Comparison of ENCODE assay signal across 3 cellular contexts in the genomic region with DNA sequence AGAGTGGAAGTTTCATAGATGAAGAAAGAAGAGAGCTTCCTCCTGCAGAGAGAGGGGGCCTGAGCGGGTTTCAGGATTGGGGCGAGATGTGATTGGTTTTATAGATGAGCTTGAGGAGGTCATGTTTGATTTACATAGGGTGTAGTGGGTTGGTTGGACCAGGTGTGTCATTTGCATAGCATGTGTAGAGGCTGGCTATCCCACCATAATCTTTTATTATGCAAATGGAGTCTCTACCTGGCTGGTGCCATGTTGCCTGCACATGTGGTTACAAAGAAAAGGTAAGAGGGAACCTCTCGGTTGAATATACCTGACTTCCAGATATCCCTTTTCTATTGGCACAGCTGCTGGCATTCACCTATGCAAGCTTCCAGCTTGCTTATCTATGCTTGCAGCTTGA.
TF ChIP-seq lines count a peak whose summit lies in the region.

No MANE protein-coding gene starts in this region.

TF ChIP-seq in A549, 52 proteins besides CTCF, POLR2A, EP300 and RAD21:
- TF ChIP-seq, protein P1, sequence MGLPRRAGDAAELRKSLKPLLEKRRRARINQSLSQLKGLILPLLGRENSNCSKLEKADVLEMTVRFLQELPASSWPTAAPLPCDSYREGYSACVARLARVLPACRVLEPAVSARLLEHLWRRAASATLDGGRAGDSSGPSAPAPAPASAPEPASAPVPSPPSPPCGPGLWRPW (IDR thresholded peaks at IDR 0.05) = no peak
- no peak for TF ChIP-seq RNF2 (IDR thresholded peaks at IDR 0.05; ENCODE audit: borderline replicate concordance, low read depth)
- TF ChIP-seq, protein P2, sequence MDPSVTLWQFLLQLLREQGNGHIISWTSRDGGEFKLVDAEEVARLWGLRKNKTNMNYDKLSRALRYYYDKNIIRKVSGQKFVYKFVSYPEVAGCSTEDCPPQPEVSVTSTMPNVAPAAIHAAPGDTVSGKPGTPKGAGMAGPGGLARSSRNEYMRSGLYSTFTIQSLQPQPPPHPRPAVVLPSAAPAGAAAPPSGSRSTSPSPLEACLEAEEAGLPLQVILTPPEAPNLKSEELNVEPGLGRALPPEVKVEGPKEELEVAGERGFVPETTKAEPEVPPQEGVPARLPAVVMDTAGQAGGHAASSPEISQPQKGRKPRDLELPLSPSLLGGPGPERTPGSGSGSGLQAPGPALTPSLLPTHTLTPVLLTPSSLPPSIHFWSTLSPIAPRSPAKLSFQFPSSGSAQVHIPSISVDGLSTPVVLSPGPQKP (IDR thresholded peaks at IDR 0.05; ENCODE audit: low read depth, low read length) = no peak

TF ChIP-seq in GM23338, 12 proteins besides CTCF, POLR2A, EP300 and RAD21 (continues in another document):
- TF ChIP-seq REST (IDR thresholded peaks at IDR 0.05; ENCODE audit: unreplicated experiment) (no peak), STAT1 (IDR thresholded peaks at IDR 0.05; ENCODE audit: unreplicated experiment) (no peak), POLR2AphosphoS5 (IDR thresholded peaks at IDR 0.05; ENCODE audit: low read depth) (no peak), JUNB (IDR thresholded peaks at IDR 0.05; ENCODE audit: unreplicated experiment) (no peak), EZH2 (IDR thresholded peaks at IDR 0.05; ENCODE audit: low read depth, unreplicated experiment) (no peak), ZNF331 (CRISPR knock-in tag; IDR thresholded peaks at IDR 0.05; ENCODE audit: low read depth) (no peak), ETS1 (IDR thresholded peaks at IDR 0.05) (no peak), CREB1 (CRISPR knock-in tag; IDR thresholded peaks at IDR 0.05; ENCODE audit: low read depth) (no peak)

TF ChIP-seq in H1, 55 proteins besides CTCF, POLR2A, EP300 and RAD21:
- TF ChIP-seq POU5F1 (IDR thresholded peaks at IDR 0.05; ENCODE audit: low read depth, low read length) = peak; percentile 26; the same call in 1 of the 2 replicates
- TF ChIP-seq E2F6 (IDR thresholded peaks at IDR 0.05) = peak; percentile 58; the same call in 1 of the 2 replicates
- TF ChIP-seq EGR1 (IDR thresholded peaks at IDR 0.05; ENCODE audit: borderline replicate concordance, low read depth, low read length) = no peak
- TF ChIP-seq MAX (IDR thresholded peaks at IDR 0.05) = peak; percentile 48; the same call in 1 of the 2 replicates
